11 cellular contexts compared by ENCODE assay signal in the genomic region with DNA sequence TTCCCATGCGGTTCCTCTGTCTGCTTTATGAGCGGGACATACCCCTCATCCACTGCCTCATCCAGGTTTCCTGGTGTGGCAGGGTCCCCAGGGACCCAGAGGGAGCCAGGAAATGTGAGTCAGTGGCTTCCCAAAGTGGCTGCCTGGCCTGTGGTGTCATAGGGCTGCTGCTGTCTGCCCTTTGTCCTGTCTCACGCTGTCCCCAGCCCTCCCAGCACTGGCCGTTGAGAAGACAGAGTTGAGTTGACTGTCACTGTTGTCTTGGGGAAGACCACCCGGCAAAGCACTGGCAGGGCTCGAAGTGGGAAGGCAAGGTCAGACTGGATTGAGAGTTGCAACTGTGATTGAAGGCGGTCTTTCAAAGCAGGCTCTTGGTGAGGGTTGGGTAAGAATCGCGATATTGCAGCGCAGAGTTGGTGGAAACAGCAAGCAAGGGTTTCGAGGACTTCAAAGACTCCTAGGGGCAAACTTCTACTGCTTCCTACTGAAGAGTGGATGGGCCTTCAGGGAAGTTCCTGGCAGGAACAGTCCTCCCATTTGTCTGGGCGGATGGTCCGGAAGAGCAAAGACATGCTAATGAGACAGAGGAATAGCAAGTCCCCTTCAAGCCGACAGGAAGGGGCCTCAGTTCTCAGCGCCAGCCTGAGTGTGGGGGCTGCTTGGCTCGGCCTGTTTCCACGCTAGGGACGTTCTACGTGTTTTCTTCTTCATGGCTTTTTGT. TPM values are rescaled to one million over a fixed set of nuclear protein-coding genes. Genes with fewer than 3 reads are reported as not detected.
DNase-seq lines count a peak whose midpoint lies in the region; ATAC-seq and TF ChIP-seq lines count a peak whose summit lies in the region.
"Had no signal": no experiment of that assay in that cellular context is flagged by ENCODE, and none has a peak within 500 bp of the region (broad histone marks: within the 10 kb centered on the region; RNA-seq: fewer than 3 reads in every experiment).

No MANE protein-coding gene starts in this region.

- H3K4me1 Mint-ChIP-seq in CD8-positive, alpha-beta memory T cell = no peaks in the 10 kb centered on the region

- ATAC-seq in RWPE2 (ENCODE audit: low read depth) = no peak
- ATAC-seq in GM18519 (IDR thresholded peaks at IDR 0.05; ENCODE audit: low FRiP score, unreplicated experiment) = no peak
- no peak for ATAC-seq in GM21786 (IDR thresholded peaks at IDR 0.05; ENCODE audit: unreplicated experiment)
- ATAC-seq: stimulated activated memory B cell treated with anti-CD40 and anti-IgM and Interleukin-4, amounts not matched to agents 10 μg/mL and 1 μg/mL and 100 μg/mL, for 72 hours had no signal

- POLR2A ChIA-PET in CD8-positive, alpha-beta memory T cell (lab: Charles Lee) = no interaction called here

- no peak overlapping the region for H3K4me3 ChIP-seq in CD8-positive, alpha-beta memory T cell (ENCODE audit: low read length)
- H3K4me3 ChIP-seq in RWPE2 (ENCODE audit: severe bottlenecking) (no peak overlapping the region), osteoblast (ENCODE audit: insufficient read depth, low read length) (no peak overlapping the region)

- peak overlapping the region; percentile 59 for H3K27ac ChIP-seq in CD8-positive, alpha-beta memory T cell (ENCODE audit: low read depth, low read length)
- H3K27ac ChIP-seq in RWPE2 (ENCODE audit: poor library complexity, severe bottlenecking) (peak overlapping the region; percentile 90), osteoblast (ENCODE audit: low read depth, low read length) (peak overlapping the region; percentile 94)

- H3K36me3 ChIP-seq in CD8-positive, alpha-beta memory T cell (ENCODE audit: insufficient read depth, low read length) = no peaks in the 10 kb centered on the region
- peaks cover 9% of the 10 kb centered on the region; the same call in 1 of the 2 replicates for H3K36me3 ChIP-seq in RWPE2 (ENCODE audit: low read depth)
- no peaks in the 10 kb centered on the region for H3K36me3 ChIP-seq in osteoblast (ENCODE audit: insufficient read depth, low read length)

- H3K27me3 ChIP-seq in CD8-positive, alpha-beta memory T cell (ENCODE audit: insufficient read depth, low read length, poor library complexity, severe bottlenecking) = no peaks in the 10 kb centered on the region
- H3K27me3 ChIP-seq in RWPE2 (ENCODE audit: insufficient read depth, poor library complexity, severe bottlenecking) (no peaks in the 10 kb centered on the region), osteoblast (ENCODE audit: insufficient read depth, low read length) (no peaks in the 10 kb centered on the region)

- no peak overlapping the region for H3K27ac Mint-ChIP-seq in CD8-positive, alpha-beta memory T cell
- H3K27ac Mint-ChIP-seq: stimulated activated memory B cell treated with anti-CD40 and anti-IgM and Interleukin-4, amounts not matched to agents 10 μg/mL and 1 μg/mL and 100 μg/mL, for 72 hours had no signal

- H4K20me1 ChIP-seq in osteoblast (ENCODE audit: insufficient read depth, low read length) = peaks cover 6% of the 10 kb centered on the region

- TF ChIP-seq CTCF in RWPE2 (IDR thresholded peaks at IDR 0.05; ENCODE audit: poor library complexity, severe bottlenecking) (no peak), osteoblast (IDR thresholded peaks at IDR 0.05; ENCODE audit: extremely low read depth, low read depth, low read length) (no peak)

- H3K79me2 ChIP-seq in osteoblast (ENCODE audit: insufficient read depth, low read length) = peaks cover 46% of the 10 kb centered on the region

- DNase-seq in CD8-positive, alpha-beta memory T cell = no peak
- DNase-seq in RWPE2 (ENCODE audit: low spot score) = no peak
- peak; percentile 68 for DNase-seq in foreskin melanocyte
- peak; percentile 22 for DNase-seq in osteoblast (ENCODE audit: insufficient read length, low spot score, missing footprints)
- no peak for DNase-seq in activated T-cell treated with anti-CD3 and anti-CD28 coated beads, Interleukin-2, amount 50 U/mL, for 1 hour
- no peak for DNase-seq in stimulated activated CD4-positive, alpha-beta T cell treated with anti-CD3 and anti-CD28 coated beads, Interleukin-12 subunit alpha, Interleukin-12 subunit beta, amount 100 ng/mL, for 4 hours
- DNase-seq: naive B cell, T-helper 2 cell had no signal

- no peaks in the 10 kb centered on the region for H3K4me1 ChIP-seq in CD8-positive, alpha-beta memory T cell (ENCODE audit: insufficient read depth, low read length)
- H3K4me1 ChIP-seq in RWPE2 (ENCODE audit: insufficient read depth, poor library complexity, severe bottlenecking) (peaks cover 42% of the 10 kb centered on the region), osteoblast (ENCODE audit: insufficient read depth, low read length) (peaks cover 53% of the 10 kb centered on the region)

- H3K9me3 Mint-ChIP-seq in CD8-positive, alpha-beta memory T cell = no peaks in the 10 kb centered on the region
- H3K9me3 Mint-ChIP-seq: naive B cell had no signal

- no peaks in the 10 kb centered on the region for H3K36me3 Mint-ChIP-seq in CD8-positive, alpha-beta memory T cell
- H3K36me3 Mint-ChIP-seq: naive B cell had no signal

- no peaks in the 10 kb centered on the region for H3K9me3 ChIP-seq in CD8-positive, alpha-beta memory T cell (ENCODE audit: low read length)
- H3K9me3 ChIP-seq in RWPE2 (ENCODE audit: severe bottlenecking) (peaks cover 4% of the 10 kb centered on the region), osteoblast (ENCODE audit: low read depth, low read length) (no peaks in the 10 kb centered on the region)

- H3K4me2 ChIP-seq in osteoblast (ENCODE audit: insufficient read depth, low read length) = peak overlapping the region; percentile 73

- no peak overlapping the region for H3K4me3 Mint-ChIP-seq in CD8-positive, alpha-beta memory T cell
- H3K4me3 Mint-ChIP-seq: naive B cell; stimulated activated memory B cell treated with anti-CD40 and anti-IgM and Interleukin-4, amounts not matched to agents 10 μg/mL and 1 μg/mL and 100 μg/mL, for 72 hours had no signal

- CTCF ChIA-PET in CD8-positive, alpha-beta memory T cell (lab: Charles Lee) = no interaction called here

- H3K27me3 Mint-ChIP-seq in CD8-positive, alpha-beta memory T cell = peaks cover 15 to 35% of the 10 kb centered on the region in 2 donors
- H3K27me3 Mint-ChIP-seq: stimulated activated memory B cell treated with anti-CD40 and anti-IgM and Interleukin-4, amounts not matched to agents 10 μg/mL and 1 μg/mL and 100 μg/mL, for 72 hours had no signal

- peak overlapping the region; percentile 54 for H2AFZ ChIP-seq in osteoblast (ENCODE audit: low read length)

RNA-seq across cellular contexts. Expression of gene RAB31, which starts 33.9 kb away (rescaled TPM):
- 1 to 10 TPM in 1 of 2 experiments, under 1 TPM in 1; 0.57 to 1.1 TPM for total RNA-seq in CD8-positive, alpha-beta memory T cell
- 4.7 TPM for polyA plus RNA-seq in CD8-positive, alpha-beta memory T cell
- total RNA-seq in osteoblast = 120 and 144 TPM in 2 replicates

Comparison
In these comparisons a context has a peak if more than half of its experiments do, and no peak if none do; other contexts are left out.
1. DNase-seq: peak in foreskin melanocyte (single experiment) and osteoblast (single experiment); none in CD8-positive, alpha-beta memory T cell (0 of 5), RWPE2 (single experiment), activated T-cell treated with anti-CD3 and anti-CD28 coated beads, Interleukin-2, amount 50 U/mL, for 1 hour (single experiment) and stimulated activated CD4-positive, alpha-beta T cell treated with anti-CD3 and anti-CD28 coated beads, Interleukin-12 subunit alpha, Interleukin-12 subunit beta, amount 100 ng/mL, for 4 hours (single experiment).
2. RNA of gene RAB31, which starts 33.9 kb away (total RNA-seq): 120 to 144 TPM in osteoblast; 0.57 to 1.1 TPM in CD8-positive, alpha-beta memory T cell; every median in the first group is over 10 times any median in the second.
3. Peak in every context shown above with its lines, with median percentiles within 50 percentile points of each other: H3K27ac ChIP-seq.